Comparison of ENCODE assay signal across 8 cellular contexts in the genomic region with DNA sequence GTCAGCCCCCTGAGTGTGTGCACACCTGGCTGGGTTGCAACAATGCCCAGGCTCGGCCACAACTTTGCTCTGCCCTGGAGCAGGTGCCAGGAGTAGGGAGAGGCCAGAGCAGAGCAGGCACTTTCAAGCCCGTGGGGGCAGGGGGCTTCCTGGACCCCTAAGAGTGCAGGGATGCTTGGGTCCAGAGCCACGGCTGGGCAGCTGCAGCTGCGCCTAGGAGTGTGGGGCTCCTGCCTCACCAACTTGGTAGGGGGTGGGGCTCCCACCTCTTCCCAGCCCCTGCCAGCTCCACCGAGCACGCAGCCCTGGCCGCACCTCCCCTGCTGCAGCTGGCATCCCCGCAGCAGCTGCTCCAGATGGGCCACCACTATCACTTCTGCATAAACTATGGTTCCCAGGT. TPM values are rescaled to one million over a fixed set of nuclear protein-coding genes. Genes with fewer than 3 reads are reported as not detected.
"Had no signal": no experiment of that assay in that cellular context is flagged by ENCODE, and none has a peak within 500 bp of the region (broad histone marks: within the 10 kb centered on the region; RNA-seq: fewer than 3 reads in every experiment).

No MANE protein-coding gene starts in this region.

- H3K9me3 ChIP-seq: HAP-1 had no signal

- H3K9ac ChIP-seq: GM23248 had no signal

- ATAC-seq: HCT116, K562 had no signal

- H3K4me1 ChIP-seq: HAP-1 had no signal

- H3K4me3 ChIP-seq: GM23248, HAP-1, K562 had no signal

- H3K27ac Mint-ChIP-seq: HFFc6 had no signal

- H2AFZ ChIP-seq: GM23248 had no signal

- H3K4me3 Mint-ChIP-seq: HFFc6 had no signal

- H3K27ac ChIP-seq: GM23248 had no signal

- DNase-seq: GM23248, GOT3, H7, HFFc6, IMR-90 had no signal

- H3K36me3 ChIP-seq: HAP-1 had no signal

RNA-seq across cellular contexts. Expression of a gene that starts 7.8 kb away (rescaled TPM):
- polyA plus RNA-seq: GM23248, IMR-90, K562 had no signal

RNA-seq across cellular contexts. Expression of a gene that starts 19.9 kb away (rescaled TPM):
- polyA plus RNA-seq: GM23248, IMR-90, K562 had no signal

RNA-seq across cellular contexts. Expression of a gene that starts 32.8 kb away (rescaled TPM):
- polyA plus RNA-seq: GM23248, IMR-90, K562 had no signal

RNA-seq across cellular contexts. Expression of a gene that starts 55.3 kb away (rescaled TPM):
- polyA plus RNA-seq: GM23248, IMR-90, K562 had no signal
